ENCODE assay signal across 20 cellular contexts in genomic region chr6:85544776-85545175, GRCh38. TPM values are rescaled to one million over a fixed set of nuclear protein-coding genes. Genes with fewer than 3 reads are reported as not detected.
DNase-seq lines count a peak whose midpoint lies in the region; ATAC-seq and TF ChIP-seq lines count a peak whose summit lies in the region.
"Had no signal": no experiment of that assay in that cellular context is flagged by ENCODE, and none has a peak within 500 bp of the region (broad histone marks: within the 10 kb centered on the region; RNA-seq: fewer than 3 reads in every experiment).

No MANE protein-coding gene starts in this region.

- peak overlapping the region in 4 of 10 donors; percentile 19 to 73 (median 22) for H3K27ac Mint-ChIP-seq in naive thymus-derived CD8-positive, alpha-beta T cell

- ATAC-seq in foreskin keratinocyte (peak; percentile 34), GM21367 (IDR thresholded peaks at IDR 0.05; ENCODE audit: unreplicated experiment) (no peak)
- ATAC-seq in naive thymus-derived CD8-positive, alpha-beta T cell: no peak

- no peak overlapping the region for H2AFZ ChIP-seq in GM23248

- H3K79me2 ChIP-seq in GM23248 (ENCODE audit: insufficient read depth): no peaks in the 10 kb centered on the region

- H3K4me3 ChIP-seq in GM23248: no peak overlapping the region
- no peak overlapping the region for H3K4me3 ChIP-seq in adipocyte (ENCODE audit: low read length)
- H3K4me3 ChIP-seq: HAP-1, MG63 had no signal

- H3F3A ChIP-seq in GM23248 (ENCODE audit: insufficient read depth): no peaks in the 10 kb centered on the region

- H3K9ac ChIP-seq in GM23248 (no peak overlapping the region), adipocyte (ENCODE audit: low read length) (no peak overlapping the region)
- H3K9ac ChIP-seq: KMS-11 had no signal

- POLR2A ChIA-PET in naive thymus-derived CD8-positive, alpha-beta T cell (lab: Charles Lee): no interaction called here

- no peaks in the 10 kb centered on the region for H4K20me1 ChIP-seq in GM23248 (ENCODE audit: insufficient read depth)

- H3K9me3 Mint-ChIP-seq in naive thymus-derived CD8-positive, alpha-beta T cell: peaks cover 0 to 4% (median 0%) of the 10 kb centered on the region in 9 donors

- H3K27me3 Mint-ChIP-seq in naive thymus-derived CD8-positive, alpha-beta T cell: no peaks in the 10 kb centered on the region

- H3K4me1 Mint-ChIP-seq in naive thymus-derived CD8-positive, alpha-beta T cell: no peaks in the 10 kb centered on the region

- H3K4me3 Mint-ChIP-seq in naive thymus-derived CD8-positive, alpha-beta T cell: no peak overlapping the region

- H3K4me1 ChIP-seq in GM23248 (ENCODE audit: insufficient read depth) (peaks cover 11% of the 10 kb centered on the region), adipocyte (ENCODE audit: control insufficient read depth, insufficient read depth, low read length) (no peaks in the 10 kb centered on the region), foreskin keratinocyte (no peaks in the 10 kb centered on the region)
- H3K4me1 ChIP-seq: HAP-1 had no signal

- no peaks in the 10 kb centered on the region for H3K9me2 ChIP-seq in GM23248 (ENCODE audit: insufficient read depth)

- H3K27me3 ChIP-seq in GM23248 (replicated peaks; ENCODE audit: insufficient read depth): no peaks in the 10 kb centered on the region
- no peaks in the 10 kb centered on the region for H3K27me3 ChIP-seq in adipocyte (replicated peaks; ENCODE audit: control insufficient read depth, insufficient read depth, low read length)
- H3K27me3 ChIP-seq in foreskin keratinocyte: no peaks in the 10 kb centered on the region
- H3K27me3 ChIP-seq: MG63 had no signal

- H3K9me3 ChIP-seq in GM23248 (ENCODE audit: low read depth): no peaks in the 10 kb centered on the region
- no peaks in the 10 kb centered on the region for H3K9me3 ChIP-seq in adipocyte (ENCODE audit: control insufficient read depth, low read length)
- H3K9me3 ChIP-seq: HAP-1, MG63 had no signal

- H3K36me3 ChIP-seq in GM23248 (ENCODE audit: low read depth) (peaks cover 28% of the 10 kb centered on the region), adipocyte (ENCODE audit: control insufficient read depth, insufficient read depth, low read length, severe bottlenecking) (peaks cover 51% of the 10 kb centered on the region)
- H3K36me3 ChIP-seq: HAP-1 had no signal

- H3K27ac ChIP-seq in GM23248 (no peak overlapping the region), foreskin keratinocyte (no peak overlapping the region)
- H3K27ac ChIP-seq: 22Rv1, C4-2B, KMS-11 had no signal

- in situ Hi-C loops in GM23248 (cut with MboI): no loop called here

- no peak overlapping the region for H3K4me2 ChIP-seq in GM23248 (ENCODE audit: unreplicated experiment)
- H3K4me2 ChIP-seq: KMS-11 had no signal

- H3K36me3 Mint-ChIP-seq in naive thymus-derived CD8-positive, alpha-beta T cell: peaks cover 9 to 65% (median 19%) of the 10 kb centered on the region in 3 donors

- DNase-seq in AG08395 (ENCODE audit: low spot score): peak; percentile 6
- peak; percentile 46 for DNase-seq in GM23248
- peak; percentile 25 for DNase-seq in adipocyte (ENCODE audit: low read depth)
- peak in 1 of 2 donors; percentile 39 for DNase-seq in foreskin keratinocyte
- DNase-seq in naive thymus-derived CD8-positive, alpha-beta T cell: no peak
- DNase-seq in T-helper 9 cell: no peak
- no peak for DNase-seq in posterior vena cava (ENCODE audit: low spot score)
- DNase-seq: DMS 273 treated with DMSO at 0.1 percent for 48 hours; MG63; NCI-H1092 treated with DMSO at 0.1 percent for 48 hours; NCI-H2107; NCI-H446; NCI-H69; NK-92 treated with Interleukin-12 subunit alpha and Interleukin-12 subunit beta, amount 100 ng/mL, for 24 hours; SHP77 had no signal

- no peak for TF ChIP-seq CTCF in foreskin keratinocyte (conservative IDR thresholded peaks at IDR 0.05)

- WGBS in GM23248 (ENCODE audit: low coverage in 1 of 2, low lambda C conversion rate in 2 of 2, missing lambda C conversion rate in 2 of 2), 2 experiments: 85 to 100% methylated on average over 1 of the region's 1 CpG

- intact Hi-C loops in posterior vena cava (cut with DNase I): no loop called here

RNA-seq across cellular contexts. Expression of gene SNX14, which starts 48.9 kb away (rescaled TPM):
- 70.1 and 72.4 TPM in 2 replicates for total RNA-seq in GM23248 (2014; rRNA removed; shearing (Covaris generic))
- 68.3 and 70.6 TPM in 2 replicates for polyA plus RNA-seq in GM23248 (2016; fragmentation: Nextera tagmentation; extraction: Ambion mirVana)
- total RNA-seq in foreskin keratinocyte: 66.9 and 73.6 TPM in 2 replicates
- 55.2 and 60.2 TPM in 2 replicates for polyA plus RNA-seq in foreskin keratinocyte
- total RNA-seq in naive thymus-derived CD8-positive, alpha-beta T cell: 10 to 100 TPM; 82.1 to 84.1 TPM
- 10 to 100 TPM; 40.9 to 54.6 (median 45.7) TPM for polyA plus RNA-seq in naive thymus-derived CD8-positive, alpha-beta T cell
- 10 to 100 TPM; 74.2 to 77.0 TPM for total RNA-seq in posterior vena cava

Comparison
In these comparisons a context has a peak if more than half of its experiments do, and no peak if none do; other contexts are left out.
1. DNase-seq: peak in AG08395 (single experiment), GM23248 (single experiment) and adipocyte (single experiment); none in naive thymus-derived CD8-positive, alpha-beta T cell (0 of 10), T-helper 9 cell (single experiment) and posterior vena cava (single experiment).